1 cellular context compared by ENCODE assay signal in the genomic region with DNA sequence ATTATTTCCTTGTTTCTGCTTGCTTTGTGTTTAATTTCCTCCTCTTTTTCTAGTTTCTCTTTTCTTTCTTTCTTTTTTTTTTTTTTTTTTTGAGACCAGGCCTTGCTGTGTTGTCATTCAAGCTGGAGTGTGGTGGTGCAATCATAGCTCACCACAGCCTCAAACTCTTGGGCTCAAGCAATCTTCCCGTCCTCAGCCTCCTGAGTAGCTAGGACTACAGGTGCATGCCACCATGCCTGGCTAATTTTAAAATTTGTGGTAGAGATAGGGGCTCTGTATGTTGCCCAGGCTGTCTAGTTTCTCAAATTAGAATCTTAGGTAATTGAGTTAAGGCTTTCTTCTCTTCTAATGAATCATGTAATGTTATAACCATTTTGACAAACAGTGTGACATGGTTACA.
TF ChIP-seq lines count a peak whose summit lies in the region.

No MANE protein-coding gene starts in this region.

TF ChIP-seq in IMR-90, 13 proteins besides CTCF, POLR2A, EP300 and RAD21 (continued from another document):
- no peak for TF ChIP-seq FOS (IDR thresholded peaks at IDR 0.05; ENCODE audit: low read depth, low read length)
- TF ChIP-seq SMC3 (IDR thresholded peaks at IDR 0.05; ENCODE audit: low read depth, low read length): no peak
- TF ChIP-seq MXI1 (IDR thresholded peaks at IDR 0.05; ENCODE audit: borderline replicate concordance, low read depth, low read length): no peak
